In the genomic region with DNA sequence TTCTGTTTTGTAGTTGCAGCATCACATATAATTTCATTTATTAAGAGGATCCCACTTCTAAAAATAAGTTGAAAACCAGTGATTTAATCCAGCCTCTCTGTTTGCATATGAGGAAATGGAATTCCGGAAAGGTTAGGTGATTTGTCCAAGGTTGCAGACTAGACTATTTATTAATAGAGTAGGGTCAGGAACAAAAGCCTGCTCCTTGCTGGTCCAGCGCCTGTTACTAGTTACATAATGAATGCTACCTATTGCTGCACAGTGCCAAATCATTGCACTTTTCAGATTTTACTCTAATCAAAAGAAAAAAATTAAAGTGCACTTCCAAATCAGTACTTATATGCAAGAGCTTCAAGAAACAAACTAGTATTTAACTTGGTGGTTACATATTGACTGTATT, we compare ENCODE assay signal across 5 cellular contexts.
"Had no signal": no experiment of that assay in that cellular context is flagged by ENCODE, and none has a peak within 500 bp of the region (broad histone marks: within the 10 kb centered on the region; RNA-seq: fewer than 3 reads in every experiment).

No MANE protein-coding gene starts in this region.

- FAIRE-seq: HTR-8/SVneo, K562 had no signal

- DNase-seq: IMR-90, KBM-7 had no signal

- ATAC-seq: K562 had no signal

- H3K27ac ChIP-seq: HL-60 had no signal

- H3K4me3 ChIP-seq: K562 had no signal
